In the genomic region with DNA sequence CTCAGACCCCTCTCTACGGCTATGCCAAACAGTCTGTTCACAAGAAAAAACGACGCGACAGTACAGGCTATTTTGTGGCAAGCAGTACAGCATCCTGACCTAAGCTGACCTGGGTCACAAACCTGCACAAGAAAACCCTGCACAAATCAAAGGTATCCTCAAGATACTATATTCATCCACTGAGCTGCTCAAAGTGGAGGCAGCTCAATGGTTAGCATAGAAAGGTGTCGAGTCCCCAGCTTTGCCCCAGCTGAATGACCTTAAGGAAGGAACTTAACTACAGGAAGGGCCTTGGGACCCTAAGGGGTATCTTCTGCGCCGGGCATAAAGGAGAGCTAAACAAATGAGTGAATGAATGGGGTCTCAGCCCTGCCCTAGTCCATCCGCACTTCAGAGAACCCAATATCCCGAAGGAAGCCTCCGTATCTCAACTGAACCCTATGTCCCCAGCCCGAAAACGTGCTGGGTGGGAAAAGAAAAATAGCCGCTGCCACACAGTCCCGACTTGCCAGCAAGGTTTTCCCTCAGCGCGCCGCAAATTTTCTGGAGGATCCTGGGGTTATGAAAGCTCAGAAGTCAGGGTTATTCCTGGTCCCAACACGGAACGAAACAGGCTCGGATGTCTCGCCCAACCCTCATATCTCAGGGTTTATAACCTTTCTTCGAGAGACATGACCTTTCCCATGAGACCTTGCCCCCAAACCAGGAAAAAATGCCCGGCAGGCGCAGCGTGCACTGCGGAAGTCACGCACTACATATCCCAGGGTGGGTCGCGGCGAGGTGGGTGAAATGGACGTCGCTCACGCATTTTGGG, we compare ENCODE assay signal across 1 cellular context.
TF ChIP-seq lines count a peak whose summit lies in the region.

TSS of gene FASTKD1 (minus strand) at position 706 of the 814 bp plus-strand sequence. CDS start 1,836 bp downstream, outside the sequence.

TF ChIP-seq in K562, 482 proteins besides CTCF, POLR2A, EP300 and RAD21 (continued from another document and continues in another):
- TF ChIP-seq BCLAF1 (IDR thresholded peaks at IDR 0.05; ENCODE audit: borderline replicate concordance in 1 of 2, control insufficient read depth in 1 of 2, low read depth in 2 of 2, low read length in 1 of 2), result peak in 1 of 2 experiments; percentile 87; a peak in 1 of 4 replicates
- TF ChIP-seq VEZF1 (CRISPR knock-in tag; IDR thresholded peaks at IDR 0.05), result peak; percentile 79
- TF ChIP-seq SAP30 (IDR thresholded peaks at IDR 0.05; ENCODE audit: borderline replicate concordance, insufficient read depth, low read depth, low read length, poor library complexity, severe bottlenecking), result peak; percentile 58
- TF ChIP-seq FOXO4 (CRISPR knock-in tag; IDR thresholded peaks at IDR 0.05), result no peak
- TF ChIP-seq SPI1 (IDR thresholded peaks at IDR 0.05; ENCODE audit: borderline replicate concordance, low read depth, low read length), result peak; percentile 83
- TF ChIP-seq TAF1 (IDR thresholded peaks at IDR 0.05; ENCODE audit: control insufficient read depth, extremely low read depth, insufficient read depth, low read length, severe bottlenecking), result peak; percentile 70
- TF ChIP-seq, protein P1, sequence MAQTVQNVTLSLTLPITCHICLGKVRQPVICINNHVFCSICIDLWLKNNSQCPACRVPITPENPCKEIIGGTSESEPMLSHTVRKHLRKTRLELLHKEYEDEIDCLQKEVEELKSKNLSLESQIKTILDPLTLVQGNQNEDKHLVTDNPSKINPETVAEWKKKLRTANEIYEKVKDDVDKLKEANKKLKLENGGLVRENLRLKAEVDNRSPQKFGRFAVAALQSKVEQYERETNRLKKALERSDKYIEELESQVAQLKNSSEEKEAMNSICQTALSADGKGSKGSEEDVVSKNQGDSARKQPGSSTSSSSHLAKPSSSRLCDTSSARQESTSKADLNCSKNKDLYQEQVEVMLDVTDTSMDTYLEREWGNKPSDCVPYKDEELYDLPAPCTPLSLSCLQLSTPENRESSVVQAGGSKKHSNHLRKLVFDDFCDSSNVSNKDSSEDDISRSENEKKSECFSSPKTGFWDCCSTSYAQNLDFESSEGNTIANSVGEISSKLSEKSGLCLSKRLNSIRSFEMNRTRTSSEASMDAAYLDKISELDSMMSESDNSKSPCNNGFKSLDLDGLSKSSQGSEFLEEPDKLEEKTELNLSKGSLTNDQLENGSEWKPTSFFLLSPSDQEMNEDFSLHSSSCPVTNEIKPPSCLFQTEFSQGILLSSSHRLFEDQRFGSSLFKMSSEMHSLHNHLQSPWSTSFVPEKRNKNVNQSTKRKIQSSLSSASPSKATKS (CRISPR knock-in tag; IDR thresholded peaks at IDR 0.05), result no peak
- TF ChIP-seq ZBTB8A (IDR thresholded peaks at IDR 0.05; ENCODE audit: partially characterized antibody), result peak; percentile 42
- TF ChIP-seq CHD2 (IDR thresholded peaks at IDR 0.05; ENCODE audit: low read depth, low read length), result peak; percentile 85
- TF ChIP-seq PHB2 (IDR thresholded peaks at IDR 0.05; ENCODE audit: low read depth), result no peak
- TF ChIP-seq ZNF77 (CRISPR knock-in tag; IDR thresholded peaks at IDR 0.05), result no peak
- TF ChIP-seq KLF16 (IDR thresholded peaks at IDR 0.05), result no peak
- peak; percentile 8 for TF ChIP-seq RNF2 (IDR thresholded peaks at IDR 0.05)
- no peak for TF ChIP-seq ZNF253 (CRISPR knock-in tag; conservative IDR thresholded peaks at IDR 0.05)
- TF ChIP-seq BACH1 (tag; IDR thresholded peaks at IDR 0.05), result peak; percentile 51; the same call in 1 of the 2 replicates
- TF ChIP-seq, protein P2, sequence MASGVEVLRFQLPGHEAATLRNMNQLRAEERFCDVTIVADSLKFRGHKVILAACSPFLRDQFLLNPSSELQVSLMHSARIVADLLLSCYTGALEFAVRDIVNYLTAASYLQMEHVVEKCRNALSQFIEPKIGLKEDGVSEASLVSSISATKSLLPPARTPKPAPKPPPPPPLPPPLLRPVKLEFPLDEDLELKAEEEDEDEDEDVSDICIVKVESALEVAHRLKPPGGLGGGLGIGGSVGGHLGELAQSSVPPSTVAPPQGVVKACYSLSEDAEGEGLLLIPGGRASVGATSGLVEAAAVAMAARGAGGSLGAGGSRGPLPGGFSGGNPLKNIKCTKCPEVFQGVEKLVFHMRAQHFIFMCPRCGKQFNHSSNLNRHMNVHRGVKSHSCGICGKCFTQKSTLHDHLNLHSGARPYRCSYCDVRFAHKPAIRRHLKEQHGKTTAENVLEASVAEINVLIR (CRISPR knock-in tag; IDR thresholded peaks at IDR 0.05), result peak; percentile 64
- TF ChIP-seq JUNB (CRISPR knock-in tag; conservative IDR thresholded peaks at IDR 0.05), result no peak
- 0 out of 2 replicates have a peak, but pooled peaks have one; percentile 59 for TF ChIP-seq HDAC2 (IDR thresholded peaks at IDR 0.05)
- peak; percentile 39 for TF ChIP-seq HDAC3 (IDR thresholded peaks at IDR 0.05; ENCODE audit: borderline replicate concordance, partially characterized antibody)
- peak; percentile 53; the same call in 1 of the 2 replicates for TF ChIP-seq ZNF263 (CRISPR knock-in tag; IDR thresholded peaks at IDR 0.05; ENCODE audit: borderline replicate concordance)
- 0 out of 2 replicates have a peak, but pooled peaks have one; percentile 45 for TF ChIP-seq CC2D1A (IDR thresholded peaks at IDR 0.05)
- TF ChIP-seq SRSF1 (IDR thresholded peaks at IDR 0.05; ENCODE audit: low read depth, low read length), result no peak
- TF ChIP-seq, protein P3, sequence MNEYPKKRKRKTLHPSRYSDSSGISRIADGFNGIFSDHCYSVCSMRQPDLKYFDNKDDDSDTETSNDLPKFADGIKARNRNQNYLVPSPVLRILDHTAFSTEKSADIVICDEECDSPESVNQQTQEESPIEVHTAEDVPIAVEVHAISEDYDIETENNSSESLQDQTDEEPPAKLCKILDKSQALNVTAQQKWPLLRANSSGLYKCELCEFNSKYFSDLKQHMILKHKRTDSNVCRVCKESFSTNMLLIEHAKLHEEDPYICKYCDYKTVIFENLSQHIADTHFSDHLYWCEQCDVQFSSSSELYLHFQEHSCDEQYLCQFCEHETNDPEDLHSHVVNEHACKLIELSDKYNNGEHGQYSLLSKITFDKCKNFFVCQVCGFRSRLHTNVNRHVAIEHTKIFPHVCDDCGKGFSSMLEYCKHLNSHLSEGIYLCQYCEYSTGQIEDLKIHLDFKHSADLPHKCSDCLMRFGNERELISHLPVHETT (CRISPR knock-in tag; conservative IDR thresholded peaks at IDR 0.05 in 1 of 2, IDR thresholded peaks at IDR 0.05 in 1 of 2), result peak in 1 of 2 experiments; percentile 89; a peak in 2 of 4 replicates
- peak; percentile 99 for TF ChIP-seq HNRNPLL (IDR thresholded peaks at IDR 0.05; ENCODE audit: low read depth, low read length, poor library complexity, severe bottlenecking)
- TF ChIP-seq MTA1 (IDR thresholded peaks at IDR 0.05; ENCODE audit: borderline replicate concordance), result peak; percentile 42; the same call in 1 of the 2 replicates
- TF ChIP-seq EGR1 (conservative IDR thresholded peaks at IDR 0.05), result peak; percentile 92
- TF ChIP-seq POLR2B (IDR thresholded peaks at IDR 0.05; ENCODE audit: low read depth, partially characterized antibody), result peak; percentile 72
- TF ChIP-seq ZBTB40 (IDR thresholded peaks at IDR 0.05), result peak; percentile 69; the same call in 1 of the 2 replicates
- no peak for TF ChIP-seq ZBTB40 (CRISPR knock-in tag; IDR thresholded peaks at IDR 0.05)
- peak; percentile 40 for TF ChIP-seq GTF2B (IDR thresholded peaks at IDR 0.05; ENCODE audit: extremely low read depth, insufficient read length)
- TF ChIP-seq FOXJ2 (tag; IDR thresholded peaks at IDR 0.05), result 0 out of 2 replicates have a peak, but pooled peaks have one; percentile 30
